In the genomic region with DNA sequence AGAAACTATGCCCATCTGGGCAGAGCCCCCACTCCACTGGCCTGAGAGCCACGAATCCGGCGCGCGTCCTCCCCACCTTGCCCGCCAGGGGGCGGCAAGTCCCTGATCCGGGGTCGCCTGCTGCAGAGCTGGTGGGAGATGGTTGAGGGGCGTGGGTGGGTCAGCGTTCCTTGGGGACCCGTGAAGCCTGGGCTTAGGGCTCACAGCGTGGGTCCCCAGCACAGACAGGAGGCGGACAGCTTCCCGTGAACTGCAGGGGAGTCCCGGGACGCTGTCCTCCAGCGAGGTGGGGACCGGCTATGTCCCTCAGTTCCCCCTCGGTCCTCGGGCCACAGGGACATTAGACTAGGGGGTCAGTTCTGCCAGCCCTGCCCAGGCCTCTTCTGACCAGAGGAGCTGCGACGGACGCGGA, we compare ENCODE assay signal across 8 cellular contexts. TPM values are rescaled to one million over a fixed set of nuclear protein-coding genes. Genes with fewer than 3 reads are reported as not detected.
DNase-seq lines count a peak whose midpoint lies in the region; ATAC-seq, FAIRE-seq and TF ChIP-seq lines count a peak whose summit lies in the region.

No MANE protein-coding gene starts in this region.

- H3K9me2 ChIP-seq in PC-9 (ENCODE audit: insufficient read depth), result no peaks in the 10 kb centered on the region

- H3K36me3 Mint-ChIP-seq in activated T-helper 2 cell treated with anti-CD3 and anti-CD28 coated beads, Interferon-gamma antibody, Interleukin-2, Interleukin-4, amounts not matched to agents 10 μg/mL and 5 μg/mL and 100 μg/mL, durations not matched to agents 14 hours and 24 hours and 36 hours (ENCODE audit: low read depth), result peaks cover 21% of the 10 kb centered on the region
- H3K36me3 Mint-ChIP-seq in natural killer cell treated with Interleukin-12 subunit alpha and Interleukin-12 subunit beta and Interleukin-15 and Interleukin-18, amount 100 ng/mL, for 72 hours, result no peaks in the 10 kb centered on the region

- peak overlapping the region; percentile 84 for H2AFZ ChIP-seq in PC-9

- H3K27me3 Mint-ChIP-seq in activated T-helper 2 cell treated with anti-CD3 and anti-CD28 coated beads, Interferon-gamma antibody, Interleukin-2, Interleukin-4, amounts not matched to agents 10 μg/mL and 5 μg/mL and 100 μg/mL, durations not matched to agents 14 hours and 24 hours and 36 hours (ENCODE audit: low read depth), result peaks cover 6% of the 10 kb centered on the region
- peaks cover 3 to 8% of the 10 kb centered on the region in 2 donors for H3K27me3 Mint-ChIP-seq in natural killer cell treated with Interleukin-12 subunit alpha and Interleukin-12 subunit beta and Interleukin-15 and Interleukin-18, amount 100 ng/mL, for 72 hours
- H3K27me3 Mint-ChIP-seq in stimulated activated naive CD8-positive, alpha-beta T cell treated with anti-CD3 and anti-CD28 coated beads, Interleukin-15, amount 100 ng/mL, for 72 hours, result no peaks in the 10 kb centered on the region

- BruUV-seq in PC-9 (replicated peaks; lab: Mats Ljungman, UMichigan), result TSS peak; percentile 92

- H3K9me3 ChIP-seq in PC-9 (ENCODE audit: insufficient read depth, low read depth), result no peaks in the 10 kb centered on the region

- H3K9me3 Mint-ChIP-seq in activated T-helper 2 cell treated with anti-CD3 and anti-CD28 coated beads, Interferon-gamma antibody, Interleukin-2, Interleukin-4, amounts not matched to agents 10 μg/mL and 5 μg/mL and 100 μg/mL, durations not matched to agents 14 hours and 24 hours and 36 hours, result no peaks in the 10 kb centered on the region
- H3K9me3 Mint-ChIP-seq in natural killer cell treated with Interleukin-12 subunit alpha and Interleukin-12 subunit beta and Interleukin-15 and Interleukin-18, amount 100 ng/mL, for 72 hours, result no peaks in the 10 kb centered on the region
- H3K9me3 Mint-ChIP-seq in stimulated activated naive CD8-positive, alpha-beta T cell treated with anti-CD3 and anti-CD28 coated beads, Interleukin-15, amount 100 ng/mL, for 72 hours, result no peaks in the 10 kb centered on the region

- CTCF ChIA-PET in PC-9 (lab: Charles Lee), result interaction anchor here (0.6 to 2.0 kb wide), 21 partner anchors 9 to 539 kb away, joined by 3 to 25 read pairs (median 6); partner anchors contain the start of genes EPHB4, FBXO24, FIS1 and LRCH4

- no peaks in the 10 kb centered on the region for H4K20me1 ChIP-seq in PC-9 (ENCODE audit: insufficient read depth)

- H3K4me1 ChIP-seq in PC-9 (replicated peaks; ENCODE audit: insufficient read depth), result peaks cover 12% of the 10 kb centered on the region; the same call in 1 of the 2 replicates

- no peaks in the 10 kb centered on the region for H3K27me3 ChIP-seq in PC-9 (ENCODE audit: insufficient read depth, low read depth)

- peak overlapping the region; percentile 43 for H3K27ac ChIP-seq in PC-9

- DNase-seq in DMS 273 treated with DMSO at 0.1 percent for 48 hours (lab: John Stamatoyannopoulos, UW) (peak; percentile 38), HTR-8/SVneo (ENCODE audit: insufficient read length, low spot score) (peak; percentile 82), PC-9 (peak; percentile 43 to 86), fibroblast of pulmonary artery (ENCODE audit: low read depth) (peak; percentile 71)
- DNase-seq in activated T-helper 2 cell treated with anti-CD3 and anti-CD28 coated beads, Interferon-gamma antibody, Interleukin-2, Interleukin-4, amounts not matched to agents 10 μg/mL and 5 μg/mL and 100 μg/mL, durations not matched to agents 14 hours and 24 hours and 36 hours (ENCODE audit: low spot score), result peak; percentile 74
- peak; percentile 81 for DNase-seq in natural killer cell treated with Interleukin-12 subunit alpha and Interleukin-12 subunit beta and Interleukin-15 and Interleukin-18, amount 100 ng/mL, for 72 hours (ENCODE audit: low spot score)
- peak; percentile 85 for DNase-seq in stimulated activated naive CD8-positive, alpha-beta T cell treated with anti-CD3 and anti-CD28 coated beads, Interleukin-15, amount 100 ng/mL, for 72 hours

- H3K4me2 ChIP-seq in PC-9, result peak overlapping the region; percentile 79

- H3K79me2 ChIP-seq in PC-9 (ENCODE audit: low read depth), result peaks cover 22% of the 10 kb centered on the region

- H3K36me3 ChIP-seq in PC-9 (ENCODE audit: low read depth), result no peaks in the 10 kb centered on the region

- peak; percentile 50 for ATAC-seq in GM21367 (IDR thresholded peaks at IDR 0.05; ENCODE audit: unreplicated experiment)
- peak; percentile 77 to 78 for ATAC-seq in natural killer cell treated with Interleukin-12 subunit alpha and Interleukin-12 subunit beta and Interleukin-15 and Interleukin-18, amount 100 ng/mL, for 72 hours
- peak; percentile 74 for ATAC-seq in stimulated activated naive CD8-positive, alpha-beta T cell treated with anti-CD3 and anti-CD28 coated beads, Interleukin-15, amount 100 ng/mL, for 72 hours

- H3K4me3 ChIP-seq in PC-9 (peak overlapping the region; percentile 86), fibroblast of pulmonary artery (replicated peaks; ENCODE audit: low read depth, low read length) (peak overlapping the region; percentile 91)

- H3K27ac Mint-ChIP-seq in activated T-helper 2 cell treated with anti-CD3 and anti-CD28 coated beads, Interferon-gamma antibody, Interleukin-2, Interleukin-4, amounts not matched to agents 10 μg/mL and 5 μg/mL and 100 μg/mL, durations not matched to agents 14 hours and 24 hours and 36 hours, result peak overlapping the region; percentile 97
- H3K27ac Mint-ChIP-seq in natural killer cell treated with Interleukin-12 subunit alpha and Interleukin-12 subunit beta and Interleukin-15 and Interleukin-18, amount 100 ng/mL, for 72 hours, result peak overlapping the region; percentile 91 to 96
- peak overlapping the region; percentile 95 to 99 for H3K27ac Mint-ChIP-seq in stimulated activated naive CD8-positive, alpha-beta T cell treated with anti-CD3 and anti-CD28 coated beads, Interleukin-15, amount 100 ng/mL, for 72 hours

- no peak for FAIRE-seq in HTR-8/SVneo (lab: Jason Lieb, UNC)

- H3K4me1 Mint-ChIP-seq in activated T-helper 2 cell treated with anti-CD3 and anti-CD28 coated beads, Interferon-gamma antibody, Interleukin-2, Interleukin-4, amounts not matched to agents 10 μg/mL and 5 μg/mL and 100 μg/mL, durations not matched to agents 14 hours and 24 hours and 36 hours (ENCODE audit: low read depth), result peaks cover 6% of the 10 kb centered on the region
- H3K4me1 Mint-ChIP-seq in natural killer cell treated with Interleukin-12 subunit alpha and Interleukin-12 subunit beta and Interleukin-15 and Interleukin-18, amount 100 ng/mL, for 72 hours (ENCODE audit: low read depth in 2 of 2), result peaks cover 12 to 15% of the 10 kb centered on the region in 2 donors
- peaks cover 24% of the 10 kb centered on the region for H3K4me1 Mint-ChIP-seq in stimulated activated naive CD8-positive, alpha-beta T cell treated with anti-CD3 and anti-CD28 coated beads, Interleukin-15, amount 100 ng/mL, for 72 hours

- TF ChIP-seq CTCF in PC-9 (conservative IDR thresholded peaks at IDR 0.05) (peak; percentile 93), fibroblast of pulmonary artery (IDR thresholded peaks at IDR 0.05; ENCODE audit: low read length, missing control alignments) (peak; percentile 90)

- peak overlapping the region; percentile 99 for H3K4me3 Mint-ChIP-seq in activated T-helper 2 cell treated with anti-CD3 and anti-CD28 coated beads, Interferon-gamma antibody, Interleukin-2, Interleukin-4, amounts not matched to agents 10 μg/mL and 5 μg/mL and 100 μg/mL, durations not matched to agents 14 hours and 24 hours and 36 hours (ENCODE audit: low read depth)
- H3K4me3 Mint-ChIP-seq in natural killer cell treated with Interleukin-12 subunit alpha and Interleukin-12 subunit beta and Interleukin-15 and Interleukin-18, amount 100 ng/mL, for 72 hours, result peak overlapping the region; percentile 98
- peak overlapping the region; percentile 93 to 99 for H3K4me3 Mint-ChIP-seq in stimulated activated naive CD8-positive, alpha-beta T cell treated with anti-CD3 and anti-CD28 coated beads, Interleukin-15, amount 100 ng/mL, for 72 hours

- H3F3A ChIP-seq in PC-9 (ENCODE audit: insufficient read depth, low read depth), result peaks cover 14% of the 10 kb centered on the region; the same call in 1 of the 2 replicates

- intact Hi-C loops in PC-9 (cut with micrococcal nuclease; ENCODE audit: unreplicated experiment), result loop anchor here (1.0 to 5.0 kb wide), 7 partner anchors 97 to 372 kb away; partner anchors contain the start of genes SLC12A9, TRIP6 and UFSP1
- intact Hi-C loops in activated T-helper 2 cell treated with anti-CD3 and anti-CD28 coated beads, Interferon-gamma antibody, Interleukin-2, Interleukin-4, amounts not matched to agents 10 μg/mL and 5 μg/mL and 100 μg/mL, durations not matched to agents 14 hours and 24 hours and 36 hours (cut with micrococcal nuclease), result loop anchor here (1.0 to 5.0 kb wide), 5 partner anchors 11 to 147 kb away; partner anchors contain the start of genes GIGYF1, GNB2, MOSPD3 and SLC12A9

- POLR2A ChIA-PET in PC-9 (lab: Charles Lee; ENCODE audit: unreplicated experiment), result interaction anchor here (0.5 to 1.5 kb wide), 18 partner anchors 8 to 385 kb away, joined by 3 to 29 read pairs (median 5); partner anchors contain the start of genes EPHB4, FBXO24, MEPCE and MOSPD3

RNA-seq across cellular contexts. Expression of gene POP7, which starts 0.6 kb away (rescaled TPM):
- 59.4 and 62.7 TPM in 2 replicates for total RNA-seq in PC-9 (2021)
- 67.6 and 68.7 TPM in 2 replicates for total RNA-seq in activated T-helper 2 cell treated with anti-CD3 and anti-CD28 coated beads, Interferon-gamma antibody, Interleukin-2, Interleukin-4, amounts not matched to agents 10 μg/mL and 5 μg/mL and 100 μg/mL, durations not matched to agents 14 hours and 24 hours and 36 hours
- 10 to 100 TPM; 46.6 to 64.9 TPM for total RNA-seq in natural killer cell treated with Interleukin-12 subunit alpha and Interleukin-12 subunit beta and Interleukin-15 and Interleukin-18, amount 100 ng/mL, for 72 hours

RNA-seq across cellular contexts. Expression of gene GIGYF1, which starts 11.3 kb away (rescaled TPM):
- 55.1 and 64.2 TPM in 2 replicates for total RNA-seq in PC-9 (2021)
- 51.0 and 53.9 TPM in 2 replicates for total RNA-seq in activated T-helper 2 cell treated with anti-CD3 and anti-CD28 coated beads, Interferon-gamma antibody, Interleukin-2, Interleukin-4, amounts not matched to agents 10 μg/mL and 5 μg/mL and 100 μg/mL, durations not matched to agents 14 hours and 24 hours and 36 hours
- total RNA-seq in natural killer cell treated with Interleukin-12 subunit alpha and Interleukin-12 subunit beta and Interleukin-15 and Interleukin-18, amount 100 ng/mL, for 72 hours, result 10 to 100 TPM; 28.5 to 72.1 TPM

RNA-seq across cellular contexts. Expression of gene EPO, which starts 14.9 kb away (rescaled TPM):
- total RNA-seq in PC-9 (2021), result 0.30 and 0.44 TPM in 2 replicates
- 0.14 TPM in 1 of 2 replicates, not detected in the other for total RNA-seq in activated T-helper 2 cell treated with anti-CD3 and anti-CD28 coated beads, Interferon-gamma antibody, Interleukin-2, Interleukin-4, amounts not matched to agents 10 μg/mL and 5 μg/mL and 100 μg/mL, durations not matched to agents 14 hours and 24 hours and 36 hours
- not detected for total RNA-seq in natural killer cell treated with Interleukin-12 subunit alpha and Interleukin-12 subunit beta and Interleukin-15 and Interleukin-18, amount 100 ng/mL, for 72 hours

RNA-seq across cellular contexts. Expression of gene ZAN, which starts 28.0 kb away (rescaled TPM):
- not detected in 2 replicates for total RNA-seq in PC-9 (2021)
- total RNA-seq in activated T-helper 2 cell treated with anti-CD3 and anti-CD28 coated beads, Interferon-gamma antibody, Interleukin-2, Interleukin-4, amounts not matched to agents 10 μg/mL and 5 μg/mL and 100 μg/mL, durations not matched to agents 14 hours and 24 hours and 36 hours, result not detected in 2 replicates
- not detected for total RNA-seq in natural killer cell treated with Interleukin-12 subunit alpha and Interleukin-12 subunit beta and Interleukin-15 and Interleukin-18, amount 100 ng/mL, for 72 hours

RNA-seq across cellular contexts. Expression of gene GNB2, which starts 31.8 kb away (rescaled TPM):
- 299 and 326 TPM in 2 replicates for total RNA-seq in PC-9 (2021)
- total RNA-seq in activated T-helper 2 cell treated with anti-CD3 and anti-CD28 coated beads, Interferon-gamma antibody, Interleukin-2, Interleukin-4, amounts not matched to agents 10 μg/mL and 5 μg/mL and 100 μg/mL, durations not matched to agents 14 hours and 24 hours and 36 hours, result 221 and 224 TPM in 2 replicates
- 100 to 1,000 TPM; 345 to 348 TPM for total RNA-seq in natural killer cell treated with Interleukin-12 subunit alpha and Interleukin-12 subunit beta and Interleukin-15 and Interleukin-18, amount 100 ng/mL, for 72 hours

Comparison
In these comparisons a context has a peak if more than half of its experiments do, and no peak if none do; other contexts are left out.
1. Peak in every context shown above with its lines: DNase-seq, ATAC-seq, H3K4me3 ChIP-seq and H3K27ac ChIP-seq.